ENCODE assay signal across 9 cellular contexts in genomic region chr2:44578401-44579135, GRCh38.
DNase-seq lines count a peak whose midpoint lies in the region; ATAC-seq and TF ChIP-seq lines count a peak whose summit lies in the region.
"Had no signal": no experiment of that assay in that cellular context is flagged by ENCODE, and none has a peak within 500 bp of the region (broad histone marks: within the 10 kb centered on the region; RNA-seq: fewer than 3 reads in every experiment).

No MANE protein-coding gene starts in this region.

- no peaks in the 10 kb centered on the region for H3K36me3 Mint-ChIP-seq in activated CD4-positive, alpha-beta T cell treated with anti-CD3 and anti-CD28 coated beads, Interleukin-2, amount 10 ng/mL, durations not matched to agents 24 days and 14 days (ENCODE audit: low read depth)
- H3K36me3 Mint-ChIP-seq in stimulated activated effector memory CD8-positive, alpha-beta T cell treated with anti-CD3 and anti-CD28 coated beads, Interleukin-12 subunit alpha, Interleukin-12 subunit beta, amount 100 ng/mL, for 72 hours: no peaks in the 10 kb centered on the region

- no peaks in the 10 kb centered on the region for H3K9me3 Mint-ChIP-seq in activated CD4-positive, alpha-beta T cell treated with anti-CD3 and anti-CD28 coated beads, Interleukin-2, amount 10 ng/mL, durations not matched to agents 24 days and 14 days
- H3K9me3 Mint-ChIP-seq in stimulated activated effector memory CD8-positive, alpha-beta T cell treated with anti-CD3 and anti-CD28 coated beads, Interleukin-12 subunit alpha, Interleukin-12 subunit beta, amount 100 ng/mL, for 72 hours: no peaks in the 10 kb centered on the region

- ATAC-seq in stimulated activated effector memory CD8-positive, alpha-beta T cell treated with anti-CD3 and anti-CD28 coated beads, Interleukin-12 subunit alpha, Interleukin-12 subunit beta, amount 100 ng/mL, for 72 hours: peak; percentile 98
- ATAC-seq: A549 had no signal

- H3K27ac Mint-ChIP-seq in activated CD4-positive, alpha-beta T cell treated with anti-CD3 and anti-CD28 coated beads, Interleukin-2, amount 10 ng/mL, durations not matched to agents 24 days and 14 days: peak overlapping the region; percentile 72
- peak overlapping the region; percentile 12 for H3K27ac Mint-ChIP-seq in stimulated activated effector memory CD8-positive, alpha-beta T cell treated with anti-CD3 and anti-CD28 coated beads, Interleukin-12 subunit alpha, Interleukin-12 subunit beta, amount 100 ng/mL, for 72 hours

- intact Hi-C loops in activated CD4-positive, alpha-beta T cell treated with anti-CD3 and anti-CD28 coated beads, Interleukin-2, amount 10 ng/mL, durations not matched to agents 24 days and 14 days (cut with micrococcal nuclease): loop anchor here (1.0 to 10.0 kb wide), 3 partner anchors 38 to 919 kb away; no protein-coding TSS in a partner anchor

- no peaks in the 10 kb centered on the region for H3K36me3 ChIP-seq in H7 (replicated peaks; ENCODE audit: control insufficient read depth, insufficient read depth, low read length)

- peaks cover 18% of the 10 kb centered on the region for H3K4me1 Mint-ChIP-seq in activated CD4-positive, alpha-beta T cell treated with anti-CD3 and anti-CD28 coated beads, Interleukin-2, amount 10 ng/mL, durations not matched to agents 24 days and 14 days
- H3K4me1 Mint-ChIP-seq in stimulated activated effector memory CD8-positive, alpha-beta T cell treated with anti-CD3 and anti-CD28 coated beads, Interleukin-12 subunit alpha, Interleukin-12 subunit beta, amount 100 ng/mL, for 72 hours: peaks cover 17% of the 10 kb centered on the region

- TF ChIP-seq CTCF in astrocyte of the spinal cord (IDR thresholded peaks at IDR 0.05; ENCODE audit: low read depth, low read length): no peak

- peak overlapping the region; percentile 63 for H3K4me3 Mint-ChIP-seq in activated CD4-positive, alpha-beta T cell treated with anti-CD3 and anti-CD28 coated beads, Interleukin-2, amount 10 ng/mL, durations not matched to agents 24 days and 14 days
- peak overlapping the region; percentile 27 for H3K4me3 Mint-ChIP-seq in stimulated activated effector memory CD8-positive, alpha-beta T cell treated with anti-CD3 and anti-CD28 coated beads, Interleukin-12 subunit alpha, Interleukin-12 subunit beta, amount 100 ng/mL, for 72 hours

- no peaks in the 10 kb centered on the region for H3K27me3 ChIP-seq in H7 (ENCODE audit: control insufficient read depth, insufficient read depth, low read length)

- no peak for DNase-seq in activated CD4-positive, alpha-beta T cell treated with anti-CD3 and anti-CD28 coated beads, Interleukin-2, amount 10 ng/mL, durations not matched to agents 24 days and 14 days
- DNase-seq in activated CD4-positive, alpha-beta T cell treated with anti-CD3 and anti-CD28 coated beads, Interleukin-2, amount 50 U/mL, for 4 hours: no peak
- DNase-seq in HS-5 (ENCODE audit: low read depth) (peak; percentile 23), astrocyte of the spinal cord (ENCODE audit: low read depth, low spot score) (peak; percentile 53), SHP77 (lab: John Stamatoyannopoulos, UW) (no peak), H7 (no peak), NCI-H2227 (lab: John Stamatoyannopoulos, UW; ENCODE audit: unreplicated experiment) (no peak)
- no peak for DNase-seq in stimulated activated effector memory CD8-positive, alpha-beta T cell treated with anti-CD3 and anti-CD28 coated beads, Interleukin-12 subunit alpha, Interleukin-12 subunit beta, amount 100 ng/mL, for 72 hours (ENCODE audit: low spot score in 2 of 2)

- H3K4me3 ChIP-seq in astrocyte of the spinal cord (ENCODE audit: low read depth, low read length) (no peak overlapping the region), H7 (ENCODE audit: insufficient read depth, low read depth, low read length) (no peak overlapping the region)
- H3K4me3 ChIP-seq: A549 had no signal

- no peaks in the 10 kb centered on the region for H3K27me3 Mint-ChIP-seq in activated CD4-positive, alpha-beta T cell treated with anti-CD3 and anti-CD28 coated beads, Interleukin-2, amount 10 ng/mL, durations not matched to agents 24 days and 14 days

- in situ Hi-C loops in astrocyte of the spinal cord (cut with HindIII; ENCODE audit: low sequenced_read_pairs): no loop called here

Comparison
In these comparisons a context has a peak if more than half of its experiments do, and no peak if none do; other contexts are left out.
1. DNase-seq: peak in HS-5 (single experiment) and astrocyte of the spinal cord (single experiment); none in activated CD4-positive, alpha-beta T cell treated with anti-CD3 and anti-CD28 coated beads, Interleukin-2, amount 10 ng/mL, durations not matched to agents 24 days and 14 days (single experiment), activated CD4-positive, alpha-beta T cell treated with anti-CD3 and anti-CD28 coated beads, Interleukin-2, amount 50 U/mL, for 4 hours (0 of 2), stimulated activated effector memory CD8-positive, alpha-beta T cell treated with anti-CD3 and anti-CD28 coated beads, Interleukin-12 subunit alpha, Interleukin-12 subunit beta, amount 100 ng/mL, for 72 hours (0 of 2), SHP77 (0 of 2), H7 (single experiment) and NCI-H2227 (single experiment).